Comparison of ENCODE assay signal across 9 cellular contexts in genomic region chr10:4902571-4903011, GRCh38.
DNase-seq lines count a peak whose midpoint lies in the region; ATAC-seq and TF ChIP-seq lines count a peak whose summit lies in the region.
"Had no signal": no experiment of that assay in that cellular context is flagged by ENCODE, and none has a peak within 500 bp of the region (broad histone marks: within the 10 kb centered on the region; RNA-seq: fewer than 3 reads in every experiment).

No MANE protein-coding gene starts in this region.

- DNase-seq in activated CD4-positive, alpha-beta T cell treated with anti-CD3 and anti-CD28 coated beads for 36 hours: peak; percentile 60
- DNase-seq in activated CD4-positive, alpha-beta T cell treated with anti-CD3 and anti-CD28 coated beads for 4 hours: no peak
- DNase-seq in fibroblast of the conjunctiva (ENCODE audit: low read depth) (peak; percentile 59), vagina (ENCODE audit: extremely low spot score in 2 of 2) (no peak), immature natural killer cell (no peak)
- no peak for DNase-seq in stimulated activated effector memory CD8-positive, alpha-beta T cell treated with anti-CD3 and anti-CD28 coated beads, Interleukin-12 subunit alpha, Interleukin-12 subunit beta, amount 100 ng/mL, for 72 hours (ENCODE audit: low spot score in 2 of 2)
- DNase-seq in activated CD8-positive, alpha-beta memory T cell treated with anti-CD3 and anti-CD28 coated beads, Interleukin-2, amount 50 U/mL, for 48 hours: no peak
- DNase-seq: NCI-H187 treated with DMSO at 0.1 percent for 48 hours had no signal

- TF ChIP-seq CTCF in OCI-LY3 (IDR thresholded peaks at IDR 0.05; ENCODE audit: low read depth, low read length) (no peak), vagina (IDR thresholded peaks at IDR 0.05) (no peak)

- H3K4me1 ChIP-seq in OCI-LY3 (ENCODE audit: low read length): peaks cover 18% of the 10 kb centered on the region
- H3K4me1 ChIP-seq in vagina: peaks cover 10% of the 10 kb centered on the region

- H3K9ac ChIP-seq in OCI-LY3 (ENCODE audit: low read length): peak overlapping the region; percentile 25; the same call in 1 of the 2 replicates

- H3K27ac Mint-ChIP-seq in activated CD4-positive, alpha-beta T cell treated with anti-CD3 and anti-CD28 coated beads for 36 hours: peak overlapping the region; percentile 87
- H3K27ac Mint-ChIP-seq in stimulated activated effector memory CD8-positive, alpha-beta T cell treated with anti-CD3 and anti-CD28 coated beads, Interleukin-12 subunit alpha, Interleukin-12 subunit beta, amount 100 ng/mL, for 72 hours: no peak overlapping the region
- no peak overlapping the region for H3K27ac Mint-ChIP-seq in immature natural killer cell

- TF ChIP-seq POLR2A in vagina (IDR thresholded peaks at IDR 0.05): no peak

- POLR2A ChIA-PET in activated CD4-positive, alpha-beta T cell treated with anti-CD3 and anti-CD28 coated beads for 36 hours (lab: Charles Lee): interaction anchor here (0.6 kb wide), 1 partner anchor 771 kb away, joined by 8 read pairs; no protein-coding TSS in a partner anchor

- H3K9me3 ChIP-seq in OCI-LY3 (ENCODE audit: insufficient read depth, low read length): no peaks in the 10 kb centered on the region
- no peaks in the 10 kb centered on the region for H3K9me3 ChIP-seq in vagina

- CTCF ChIA-PET in activated CD4-positive, alpha-beta T cell treated with anti-CD3 and anti-CD28 coated beads for 36 hours (lab: Charles Lee): interaction anchor here (1.1 kb wide), 1 partner anchor 53 kb away, joined by 4 read pairs; no protein-coding TSS in a partner anchor

- H3K27me3 Mint-ChIP-seq in activated CD4-positive, alpha-beta T cell treated with anti-CD3 and anti-CD28 coated beads for 36 hours: no peaks in the 10 kb centered on the region
- H3K27me3 Mint-ChIP-seq in immature natural killer cell (ENCODE audit: low read depth in 3 of 3): peaks cover 0 to 2% (median 2%) of the 10 kb centered on the region in 3 donors

- peak; percentile 87 for ATAC-seq in activated CD4-positive, alpha-beta T cell treated with anti-CD3 and anti-CD28 coated beads for 36 hours
- peak; percentile 36 for ATAC-seq in stimulated activated effector memory CD8-positive, alpha-beta T cell treated with anti-CD3 and anti-CD28 coated beads, Interleukin-12 subunit alpha, Interleukin-12 subunit beta, amount 100 ng/mL, for 72 hours

- peak overlapping the region; percentile 70; the same call in 1 of the 2 replicates for H2AFZ ChIP-seq in OCI-LY3 (ENCODE audit: low read depth, low read length)

- peaks cover 22% of the 10 kb centered on the region for H3K4me1 Mint-ChIP-seq in activated CD4-positive, alpha-beta T cell treated with anti-CD3 and anti-CD28 coated beads for 36 hours
- no peaks in the 10 kb centered on the region for H3K4me1 Mint-ChIP-seq in stimulated activated effector memory CD8-positive, alpha-beta T cell treated with anti-CD3 and anti-CD28 coated beads, Interleukin-12 subunit alpha, Interleukin-12 subunit beta, amount 100 ng/mL, for 72 hours
- no peaks in the 10 kb centered on the region for H3K4me1 Mint-ChIP-seq in immature natural killer cell

- H3K79me2 ChIP-seq in OCI-LY3 (ENCODE audit: low read length): no peaks in the 10 kb centered on the region

- no peaks in the 10 kb centered on the region for H4K20me1 ChIP-seq in OCI-LY3 (ENCODE audit: insufficient read depth, low read length)

- peaks cover 2% of the 10 kb centered on the region for H3K36me3 Mint-ChIP-seq in activated CD4-positive, alpha-beta T cell treated with anti-CD3 and anti-CD28 coated beads for 36 hours (ENCODE audit: low read depth)
- no peaks in the 10 kb centered on the region for H3K36me3 Mint-ChIP-seq in stimulated activated effector memory CD8-positive, alpha-beta T cell treated with anti-CD3 and anti-CD28 coated beads, Interleukin-12 subunit alpha, Interleukin-12 subunit beta, amount 100 ng/mL, for 72 hours
- no peaks in the 10 kb centered on the region for H3K36me3 Mint-ChIP-seq in immature natural killer cell

- peak overlapping the region; percentile 31 for H3K4me3 Mint-ChIP-seq in activated CD4-positive, alpha-beta T cell treated with anti-CD3 and anti-CD28 coated beads for 36 hours
- H3K4me3 Mint-ChIP-seq in stimulated activated effector memory CD8-positive, alpha-beta T cell treated with anti-CD3 and anti-CD28 coated beads, Interleukin-12 subunit alpha, Interleukin-12 subunit beta, amount 100 ng/mL, for 72 hours: no peak overlapping the region
- H3K4me3 Mint-ChIP-seq in immature natural killer cell: no peak overlapping the region

- peak overlapping the region; percentile 61 for H3K4me3 ChIP-seq in OCI-LY3 (ENCODE audit: low read length)
- H3K4me3 ChIP-seq in vagina: no peak overlapping the region

- H3K27ac ChIP-seq in OCI-LY3 (ENCODE audit: low read length) (peak overlapping the region; percentile 76), vagina (no peak overlapping the region)

- peak overlapping the region; percentile 81 for H3K4me2 ChIP-seq in OCI-LY3 (ENCODE audit: low read length)

- H3K27me3 ChIP-seq in OCI-LY3 (ENCODE audit: low read depth, low read length) (no peaks in the 10 kb centered on the region), vagina (no peaks in the 10 kb centered on the region)

- H3K9me3 Mint-ChIP-seq in activated CD4-positive, alpha-beta T cell treated with anti-CD3 and anti-CD28 coated beads for 36 hours (ENCODE audit: low read depth): no peaks in the 10 kb centered on the region
- H3K9me3 Mint-ChIP-seq in stimulated activated effector memory CD8-positive, alpha-beta T cell treated with anti-CD3 and anti-CD28 coated beads, Interleukin-12 subunit alpha, Interleukin-12 subunit beta, amount 100 ng/mL, for 72 hours: no peaks in the 10 kb centered on the region
- H3K9me3 Mint-ChIP-seq in immature natural killer cell: peaks cover 0 to 5% (median 0%) of the 10 kb centered on the region in 6 donors

- H3K36me3 ChIP-seq in OCI-LY3 (replicated peaks; ENCODE audit: low read depth, low read length) (no peaks in the 10 kb centered on the region), vagina (no peaks in the 10 kb centered on the region)

- intact Hi-C loops in activated CD4-positive, alpha-beta T cell treated with anti-CD3 and anti-CD28 coated beads for 36 hours (cut with DNase I, micrococcal nuclease): no loop called here
- intact Hi-C loops in vagina (cut with DNase I): no loop called here

Comparison
In these comparisons a context has a peak if more than half of its experiments do, and no peak if none do; other contexts are left out.
1. DNase-seq: peak in activated CD4-positive, alpha-beta T cell treated with anti-CD3 and anti-CD28 coated beads for 36 hours (single experiment) and fibroblast of the conjunctiva (single experiment); none in activated CD4-positive, alpha-beta T cell treated with anti-CD3 and anti-CD28 coated beads for 4 hours (0 of 2), stimulated activated effector memory CD8-positive, alpha-beta T cell treated with anti-CD3 and anti-CD28 coated beads, Interleukin-12 subunit alpha, Interleukin-12 subunit beta, amount 100 ng/mL, for 72 hours (0 of 2), vagina (0 of 2), activated CD8-positive, alpha-beta memory T cell treated with anti-CD3 and anti-CD28 coated beads, Interleukin-2, amount 50 U/mL, for 48 hours (single experiment) and immature natural killer cell (0 of 3).